In genomic region chr10:62727935-62728334, GRCh38 we compare ENCODE assay signal across 15 cellular contexts.
DNase-seq lines count a peak whose midpoint lies in the region; ATAC-seq and TF ChIP-seq lines count a peak whose summit lies in the region.
"Had no signal": no experiment of that assay in that cellular context is flagged by ENCODE, and none has a peak within 500 bp of the region (broad histone marks: within the 10 kb centered on the region; RNA-seq: fewer than 3 reads in every experiment).

No MANE protein-coding gene starts in this region.

- H3K27me3 ChIP-seq in lower lobe of right lung (ENCODE audit: low read depth), result no peaks in the 10 kb centered on the region
- H3K27me3 ChIP-seq: BLaER1 had no signal

- H3K27me3 Mint-ChIP-seq in activated CD4-positive, alpha-beta T cell treated with anti-CD3 and anti-CD28 coated beads, Interleukin-2, amount 10 ng/mL, durations not matched to agents 24 days and 14 days, result peaks cover 1% of the 10 kb centered on the region
- peaks cover 12% of the 10 kb centered on the region for H3K27me3 Mint-ChIP-seq in activated CD4-positive, alpha-beta T cell treated with anti-CD3 and anti-CD28 coated beads, Interleukin-2, amount 10 ng/mL, durations not matched to agents 7 days and 5 days
- H3K27me3 Mint-ChIP-seq in natural killer cell treated with Interleukin-12 subunit alpha and Interleukin-12 subunit beta and Interleukin-15 and Interleukin-18, amount 100 ng/mL, for 72 hours, result no peaks in the 10 kb centered on the region

- H3K36me3 Mint-ChIP-seq in activated CD4-positive, alpha-beta T cell treated with anti-CD3 and anti-CD28 coated beads, Interleukin-2, amount 10 ng/mL, durations not matched to agents 24 days and 14 days (ENCODE audit: low read depth), result peaks cover 1% of the 10 kb centered on the region
- H3K36me3 Mint-ChIP-seq in activated CD4-positive, alpha-beta T cell treated with anti-CD3 and anti-CD28 coated beads, Interleukin-2, amount 10 ng/mL, durations not matched to agents 7 days and 5 days (ENCODE audit: low read depth), result no peaks in the 10 kb centered on the region
- peaks cover 9% of the 10 kb centered on the region for H3K36me3 Mint-ChIP-seq in natural killer cell treated with Interleukin-12 subunit alpha and Interleukin-12 subunit beta and Interleukin-15 and Interleukin-18, amount 100 ng/mL, for 72 hours
- H3K36me3 Mint-ChIP-seq: CD4-positive, CD25-positive, alpha-beta regulatory T cell had no signal

- H3K36me3 ChIP-seq in lower lobe of right lung, result no peaks in the 10 kb centered on the region
- H3K36me3 ChIP-seq: BLaER1 had no signal

- peak overlapping the region; percentile 3 for H3K27ac Mint-ChIP-seq in activated CD4-positive, alpha-beta T cell treated with anti-CD3 and anti-CD28 coated beads, Interleukin-2, amount 10 ng/mL, durations not matched to agents 24 days and 14 days
- H3K27ac Mint-ChIP-seq in activated CD4-positive, alpha-beta T cell treated with anti-CD3 and anti-CD28 coated beads, Interleukin-2, amount 10 ng/mL, durations not matched to agents 7 days and 5 days, result no peak overlapping the region
- peak overlapping the region; percentile 88 to 92 for H3K27ac Mint-ChIP-seq in natural killer cell treated with Interleukin-12 subunit alpha and Interleukin-12 subunit beta and Interleukin-15 and Interleukin-18, amount 100 ng/mL, for 72 hours
- H3K27ac Mint-ChIP-seq: CD4-positive, CD25-positive, alpha-beta regulatory T cell had no signal

- peaks cover 5% of the 10 kb centered on the region for H3K9me3 Mint-ChIP-seq in activated CD4-positive, alpha-beta T cell treated with anti-CD3 and anti-CD28 coated beads, Interleukin-2, amount 10 ng/mL, durations not matched to agents 24 days and 14 days
- H3K9me3 Mint-ChIP-seq in activated CD4-positive, alpha-beta T cell treated with anti-CD3 and anti-CD28 coated beads, Interleukin-2, amount 10 ng/mL, durations not matched to agents 7 days and 5 days, result peaks cover 2% of the 10 kb centered on the region
- peaks cover 4% of the 10 kb centered on the region for H3K9me3 Mint-ChIP-seq in natural killer cell treated with Interleukin-12 subunit alpha and Interleukin-12 subunit beta and Interleukin-15 and Interleukin-18, amount 100 ng/mL, for 72 hours

- no peak overlapping the region for H3K4me3 ChIP-seq in lower lobe of right lung
- H3K4me3 ChIP-seq: BLaER1, GM23248 had no signal

- no peak overlapping the region for H3K27ac ChIP-seq in lower lobe of right lung
- H3K27ac ChIP-seq: BLaER1, GM23248 had no signal

- no peak overlapping the region for H3K4me3 Mint-ChIP-seq in activated CD4-positive, alpha-beta T cell treated with anti-CD3 and anti-CD28 coated beads, Interleukin-2, amount 10 ng/mL, durations not matched to agents 24 days and 14 days
- H3K4me3 Mint-ChIP-seq in activated CD4-positive, alpha-beta T cell treated with anti-CD3 and anti-CD28 coated beads, Interleukin-2, amount 10 ng/mL, durations not matched to agents 7 days and 5 days, result no peak overlapping the region
- H3K4me3 Mint-ChIP-seq in natural killer cell treated with Interleukin-12 subunit alpha and Interleukin-12 subunit beta and Interleukin-15 and Interleukin-18, amount 100 ng/mL, for 72 hours, result peak overlapping the region; percentile 69
- H3K4me3 Mint-ChIP-seq: CD4-positive, CD25-positive, alpha-beta regulatory T cell had no signal

- no peaks in the 10 kb centered on the region for H3K9me3 ChIP-seq in lower lobe of right lung
- H3K9me3 ChIP-seq: BLaER1 had no signal

- CTCF ChIA-PET in activated CD4-positive, alpha-beta T cell treated with anti-CD3 and anti-CD28 coated beads, Interleukin-2, amount 10 ng/mL, durations not matched to agents 7 days and 5 days (lab: Charles Lee), result interaction anchor here (0.6 to 1.1 kb wide), 3 partner anchors 14 to 844 kb away, joined by 3 read pairs; no protein-coding TSS in a partner anchor

- DNase-seq in activated CD4-positive, alpha-beta T cell treated with anti-CD3 and anti-CD28 coated beads, Interleukin-2, amount 10 ng/mL, durations not matched to agents 24 days and 14 days, result no peak
- DNase-seq in activated CD4-positive, alpha-beta T cell treated with anti-CD3 and anti-CD28 coated beads, Interleukin-2, amount 10 ng/mL, durations not matched to agents 7 days and 5 days, result no peak
- DNase-seq in stimulated activated naive CD4-positive, alpha-beta T cell treated with Interleukin-2 at 50 U/mL for 16 hours (lab: John Stamatoyannopoulos, UW), result peak; percentile 4
- DNase-seq in stimulated activated naive CD4-positive, alpha-beta T cell (lab: John Stamatoyannopoulos, UW), result no peak
- no peak for DNase-seq in natural killer cell treated with Interleukin-12 subunit alpha and Interleukin-12 subunit beta and Interleukin-15 and Interleukin-18, amount 100 ng/mL, for 72 hours (ENCODE audit: low spot score)
- no peak for DNase-seq in NOMO-1 (lab: John Stamatoyannopoulos, UW; ENCODE audit: unreplicated experiment in 2 of 2)
- no peak for DNase-seq in lower lobe of right lung
- DNase-seq: 8988T; CD4-positive, CD25-positive, alpha-beta regulatory T cell; DMS53; GF-D8 had no signal

- peak; percentile 58 to 64 for ATAC-seq in natural killer cell treated with Interleukin-12 subunit alpha and Interleukin-12 subunit beta and Interleukin-15 and Interleukin-18, amount 100 ng/mL, for 72 hours
- no peak for ATAC-seq in lower lobe of right lung
- ATAC-seq: HCT116, HepG2 had no signal

- peaks cover 68% of the 10 kb centered on the region for H3K4me1 Mint-ChIP-seq in activated CD4-positive, alpha-beta T cell treated with anti-CD3 and anti-CD28 coated beads, Interleukin-2, amount 10 ng/mL, durations not matched to agents 24 days and 14 days
- H3K4me1 Mint-ChIP-seq in activated CD4-positive, alpha-beta T cell treated with anti-CD3 and anti-CD28 coated beads, Interleukin-2, amount 10 ng/mL, durations not matched to agents 7 days and 5 days, result peaks cover 31% of the 10 kb centered on the region
- peaks cover 53 to 56% of the 10 kb centered on the region in 2 donors for H3K4me1 Mint-ChIP-seq in natural killer cell treated with Interleukin-12 subunit alpha and Interleukin-12 subunit beta and Interleukin-15 and Interleukin-18, amount 100 ng/mL, for 72 hours (ENCODE audit: low read depth in 2 of 2)

- intact Hi-C loops in activated CD4-positive, alpha-beta T cell treated with anti-CD3 and anti-CD28 coated beads, Interleukin-2, amount 10 ng/mL, durations not matched to agents 24 days and 14 days (cut with micrococcal nuclease), result loop anchor here (5.0 kb wide), 1 partner anchor 201 kb away; no protein-coding TSS in a partner anchor
- intact Hi-C loops in lower lobe of right lung (cut with DNase I), result no loop called here

- POLR2A ChIA-PET in activated CD4-positive, alpha-beta T cell treated with anti-CD3 and anti-CD28 coated beads, Interleukin-2, amount 10 ng/mL, durations not matched to agents 7 days and 5 days (lab: Charles Lee), result interaction anchor here (1.3 kb wide), 1 partner anchor 91 kb away, joined by 3 read pairs; no protein-coding TSS in a partner anchor

- no peak for TF ChIP-seq CTCF in lower lobe of right lung (IDR thresholded peaks at IDR 0.05)

- H3K4me1 ChIP-seq in lower lobe of right lung, result peaks cover 4% of the 10 kb centered on the region

Comparison
In these comparisons a context has a peak if more than half of its experiments do, and no peak if none do; other contexts are left out.
1. ATAC-seq: peak in natural killer cell treated with Interleukin-12 subunit alpha and Interleukin-12 subunit beta and Interleukin-15 and Interleukin-18, amount 100 ng/mL, for 72 hours (2 of 2); none in lower lobe of right lung (0 of 2).